ENCODE assay signal across 19 cellular contexts in the genomic region with DNA sequence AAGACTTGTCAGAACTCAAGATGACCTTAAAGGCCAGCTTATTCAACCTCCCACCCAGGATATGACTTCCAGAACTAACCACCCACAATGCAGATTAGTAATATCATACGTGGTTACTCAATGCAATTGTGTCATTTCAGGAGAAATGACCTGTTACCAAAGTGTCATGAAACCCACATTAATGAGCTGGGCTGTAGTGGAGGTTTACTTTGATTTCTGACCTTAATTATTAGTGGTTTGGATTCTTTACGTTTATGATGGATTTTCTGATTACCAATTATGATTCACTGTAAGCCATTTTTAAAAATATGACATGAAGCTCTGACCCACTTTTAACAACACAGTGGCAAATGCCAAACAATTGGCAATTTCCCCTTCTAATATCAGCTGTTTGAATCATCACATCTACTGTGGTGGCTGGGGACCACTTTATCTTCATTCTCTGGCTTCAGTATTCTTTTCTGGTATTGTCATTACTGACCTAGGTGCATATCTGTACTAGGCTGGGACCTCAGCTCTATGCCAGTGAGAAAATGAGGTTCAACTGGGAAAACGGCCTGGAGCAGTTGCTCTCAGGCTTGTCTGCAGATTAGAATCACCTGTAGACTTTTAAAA.
DNase-seq lines count a peak whose midpoint lies in the region; ATAC-seq and TF ChIP-seq lines count a peak whose summit lies in the region.
"Had no signal": no experiment of that assay in that cellular context is flagged by ENCODE, and none has a peak within 500 bp of the region (broad histone marks: within the 10 kb centered on the region; RNA-seq: fewer than 3 reads in every experiment).

No MANE protein-coding gene starts in this region.

- no peak overlapping the region for H3K4me3 Mint-ChIP-seq in natural killer cell treated with Interleukin-12 subunit alpha and Interleukin-12 subunit beta and Interleukin-15 and Interleukin-18, amount 100 ng/mL, for 72 hours
- H3K4me3 Mint-ChIP-seq in natural killer cell: no peak overlapping the region
- H3K4me3 Mint-ChIP-seq in stimulated activated effector memory CD8-positive, alpha-beta T cell treated with anti-CD3 and anti-CD28 coated beads, Interleukin-12 subunit alpha, Interleukin-12 subunit beta, amount 100 ng/mL, for 72 hours: no peak overlapping the region
- H3K4me3 Mint-ChIP-seq: CD8-positive, alpha-beta memory T cell; HFFc6 had no signal

- 13 to 17% methylated on average over 3 of the region's 3 CpGs for whole genome bisulfite sequencing in GM23248 (ENCODE audit: low coverage in 1 of 2, low lambda C conversion rate in 2 of 2, missing lambda C conversion rate in 2 of 2), 2 experiments

- peaks cover 27 to 31% of the 10 kb centered on the region in 2 donors for H3K27me3 Mint-ChIP-seq in natural killer cell treated with Interleukin-12 subunit alpha and Interleukin-12 subunit beta and Interleukin-15 and Interleukin-18, amount 100 ng/mL, for 72 hours
- H3K27me3 Mint-ChIP-seq in natural killer cell (ENCODE audit: low read depth in 2 of 2): peaks cover 10 to 19% of the 10 kb centered on the region in 2 donors

- H3K27ac Mint-ChIP-seq in natural killer cell treated with Interleukin-12 subunit alpha and Interleukin-12 subunit beta and Interleukin-15 and Interleukin-18, amount 100 ng/mL, for 72 hours: no peak overlapping the region
- no peak overlapping the region for H3K27ac Mint-ChIP-seq in natural killer cell
- no peak overlapping the region for H3K27ac Mint-ChIP-seq in stimulated activated effector memory CD8-positive, alpha-beta T cell treated with anti-CD3 and anti-CD28 coated beads, Interleukin-12 subunit alpha, Interleukin-12 subunit beta, amount 100 ng/mL, for 72 hours
- H3K27ac Mint-ChIP-seq: CD8-positive, alpha-beta memory T cell; HFFc6 had no signal

- no peak overlapping the region for H3K27ac ChIP-seq in GM23248
- H3K27ac ChIP-seq: Peyer's patch had no signal

- intact Hi-C loops in natural killer cell (cut with micrococcal nuclease): no loop called here

- ATAC-seq in natural killer cell treated with Interleukin-12 subunit alpha and Interleukin-12 subunit beta and Interleukin-15 and Interleukin-18, amount 100 ng/mL, for 72 hours: peak; percentile 71 to 81
- ATAC-seq in natural killer cell (no peak), HG03565 (IDR thresholded peaks at IDR 0.05; ENCODE audit: unreplicated experiment) (peak; percentile 65), GM21360 (IDR thresholded peaks at IDR 0.05; ENCODE audit: unreplicated experiment) (no peak)
- ATAC-seq in stimulated activated effector memory CD8-positive, alpha-beta T cell treated with anti-CD3 and anti-CD28 coated beads, Interleukin-12 subunit alpha, Interleukin-12 subunit beta, amount 100 ng/mL, for 72 hours: peak; percentile 90
- ATAC-seq: SK-N-SH treated with all-trans-retinoic acid at 6 μM for 48 hours had no signal

- no peaks in the 10 kb centered on the region for H3K36me3 ChIP-seq in GM23248 (ENCODE audit: low read depth)
- H3K36me3 ChIP-seq: Peyer's patch had no signal

- H3K27me3 ChIP-seq in GM23248 (replicated peaks; ENCODE audit: insufficient read depth): no peaks in the 10 kb centered on the region
- H3K27me3 ChIP-seq: Peyer's patch had no signal

- H3K4me1 ChIP-seq in GM23248 (ENCODE audit: insufficient read depth): no peaks in the 10 kb centered on the region
- H3K4me1 ChIP-seq: Peyer's patch had no signal

- no peaks in the 10 kb centered on the region for H3K9me2 ChIP-seq in GM23248 (ENCODE audit: insufficient read depth)

- no peak overlapping the region for H3K9ac ChIP-seq in GM23248

- no peak overlapping the region for H3K4me3 ChIP-seq in GM23248
- H3K4me3 ChIP-seq: Peyer's patch had no signal

- TF ChIP-seq CTCF in natural killer cell (IDR thresholded peaks at IDR 0.05): no peak

- no peaks in the 10 kb centered on the region for H3F3A ChIP-seq in GM23248 (ENCODE audit: insufficient read depth)

- DNase-seq in natural killer cell treated with Interleukin-12 subunit alpha and Interleukin-12 subunit beta and Interleukin-15 and Interleukin-18, amount 100 ng/mL, for 72 hours (ENCODE audit: low spot score): no peak
- DNase-seq in natural killer cell (no peak), GM23248 (no peak), HuH-7.5 (ENCODE audit: low spot score) (no peak)
- DNase-seq in stimulated activated effector memory CD8-positive, alpha-beta T cell treated with anti-CD3 and anti-CD28 coated beads, Interleukin-12 subunit alpha, Interleukin-12 subunit beta, amount 100 ng/mL, for 72 hours (ENCODE audit: low spot score in 2 of 2): no peak
- DNase-seq: CD8-positive, alpha-beta memory T cell; DND-41; GF-D8; GOT3; HFFc6; IMR-90; Kasumi-1; NCI-H2029 treated with DMSO at 0.1 percent for 48 hours; NCI-H510A; Peyer's patch; SHP77 had no signal

- in situ Hi-C loops in GM23248 (cut with MboI): no loop called here

- H3K9me3 Mint-ChIP-seq in natural killer cell treated with Interleukin-12 subunit alpha and Interleukin-12 subunit beta and Interleukin-15 and Interleukin-18, amount 100 ng/mL, for 72 hours: peaks cover 7% of the 10 kb centered on the region
- H3K9me3 Mint-ChIP-seq in natural killer cell: peaks cover 0 to 6% of the 10 kb centered on the region in 2 donors
- peaks cover 3% of the 10 kb centered on the region for H3K9me3 Mint-ChIP-seq in stimulated activated effector memory CD8-positive, alpha-beta T cell treated with anti-CD3 and anti-CD28 coated beads, Interleukin-12 subunit alpha, Interleukin-12 subunit beta, amount 100 ng/mL, for 72 hours

- H2AFZ ChIP-seq in GM23248: no peak overlapping the region

- H3K79me2 ChIP-seq in GM23248 (ENCODE audit: insufficient read depth): no peaks in the 10 kb centered on the region

- H3K4me1 Mint-ChIP-seq in natural killer cell treated with Interleukin-12 subunit alpha and Interleukin-12 subunit beta and Interleukin-15 and Interleukin-18, amount 100 ng/mL, for 72 hours (ENCODE audit: low read depth in 2 of 2): no peaks in the 10 kb centered on the region
- no peaks in the 10 kb centered on the region for H3K4me1 Mint-ChIP-seq in natural killer cell
- H3K4me1 Mint-ChIP-seq in stimulated activated effector memory CD8-positive, alpha-beta T cell treated with anti-CD3 and anti-CD28 coated beads, Interleukin-12 subunit alpha, Interleukin-12 subunit beta, amount 100 ng/mL, for 72 hours: peaks cover 12% of the 10 kb centered on the region
- H3K4me1 Mint-ChIP-seq: CD8-positive, alpha-beta memory T cell had no signal

- H3K9me3 ChIP-seq in GM23248 (ENCODE audit: low read depth): no peaks in the 10 kb centered on the region

- no peak overlapping the region for H3K4me2 ChIP-seq in GM23248 (ENCODE audit: unreplicated experiment)

- H4K20me1 ChIP-seq in GM23248 (ENCODE audit: insufficient read depth): no peaks in the 10 kb centered on the region

- no peaks in the 10 kb centered on the region for H3K36me3 Mint-ChIP-seq in natural killer cell treated with Interleukin-12 subunit alpha and Interleukin-12 subunit beta and Interleukin-15 and Interleukin-18, amount 100 ng/mL, for 72 hours
- no peaks in the 10 kb centered on the region for H3K36me3 Mint-ChIP-seq in natural killer cell
- no peaks in the 10 kb centered on the region for H3K36me3 Mint-ChIP-seq in stimulated activated effector memory CD8-positive, alpha-beta T cell treated with anti-CD3 and anti-CD28 coated beads, Interleukin-12 subunit alpha, Interleukin-12 subunit beta, amount 100 ng/mL, for 72 hours

Comparison
In these comparisons a context has a peak if more than half of its experiments do, and no peak if none do; other contexts are left out.
1. ATAC-seq: peak in natural killer cell treated with Interleukin-12 subunit alpha and Interleukin-12 subunit beta and Interleukin-15 and Interleukin-18, amount 100 ng/mL, for 72 hours (2 of 2), HG03565 (single experiment) and stimulated activated effector memory CD8-positive, alpha-beta T cell treated with anti-CD3 and anti-CD28 coated beads, Interleukin-12 subunit alpha, Interleukin-12 subunit beta, amount 100 ng/mL, for 72 hours (single experiment); none in natural killer cell (0 of 3) and GM21360 (single experiment).